ENCODE assay signal across 16 cellular contexts in the genomic region with DNA sequence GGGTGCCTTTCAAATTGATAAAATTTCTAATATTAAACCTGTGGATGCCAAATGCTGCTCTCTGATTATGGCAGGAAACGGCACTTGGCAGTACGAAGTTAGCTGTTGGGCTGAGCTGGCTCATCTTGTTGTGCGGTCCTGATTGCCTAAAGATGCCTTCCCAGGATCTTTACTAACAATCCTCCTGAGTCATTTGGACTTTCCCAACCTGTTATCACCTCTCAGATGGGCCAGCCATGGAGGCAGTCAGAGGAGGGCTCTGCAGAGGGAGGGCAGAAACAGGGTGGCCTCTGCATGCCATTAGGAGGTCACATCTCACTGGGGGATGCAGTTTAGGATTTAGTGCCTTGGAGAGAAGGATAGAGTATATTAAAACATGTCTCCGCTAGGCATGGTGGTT. TPM values are rescaled to one million over a fixed set of nuclear protein-coding genes. Genes with fewer than 3 reads are reported as not detected.
DNase-seq lines count a peak whose midpoint lies in the region; TF ChIP-seq lines count a peak whose summit lies in the region.
"Had no signal": no experiment of that assay in that cellular context is flagged by ENCODE, and none has a peak within 500 bp of the region (broad histone marks: within the 10 kb centered on the region; RNA-seq: fewer than 3 reads in every experiment).

No MANE protein-coding gene starts in this region.

- POLR2A ChIA-PET in activated CD4-positive, alpha-beta memory T cell treated with anti-CD3 and anti-CD28 coated beads for 36 hours (lab: Charles Lee), result interaction anchor here (1.6 kb wide), 1 partner anchor 22 kb away, joined by 3 read pairs; no protein-coding TSS in a partner anchor

- CTCF ChIA-PET in activated CD4-positive, alpha-beta memory T cell treated with anti-CD3 and anti-CD28 coated beads for 36 hours (lab: Charles Lee), result no interaction called here

- no peak overlapping the region for H3K4me3 ChIP-seq in epithelial cell of esophagus (ENCODE audit: low read length)
- H3K4me3 ChIP-seq: A549 had no signal

- H3K9me3 Mint-ChIP-seq in nephron progenitor cell, result no peaks in the 10 kb centered on the region
- no peaks in the 10 kb centered on the region for H3K9me3 Mint-ChIP-seq in activated CD4-positive, alpha-beta memory T cell treated with anti-CD3 and anti-CD28 coated beads for 36 hours
- H3K9me3 Mint-ChIP-seq: CD4-positive, alpha-beta memory T cell; H9 had no signal

- no peaks in the 10 kb centered on the region for H3K36me3 Mint-ChIP-seq in nephron progenitor cell (ENCODE audit: low read depth)
- H3K36me3 Mint-ChIP-seq in activated CD4-positive, alpha-beta memory T cell treated with anti-CD3 and anti-CD28 coated beads for 36 hours, result peaks cover 17% of the 10 kb centered on the region

- H3K4me3 Mint-ChIP-seq in nephron progenitor cell, result no peak overlapping the region
- no peak overlapping the region for H3K4me3 Mint-ChIP-seq in activated CD4-positive, alpha-beta memory T cell treated with anti-CD3 and anti-CD28 coated beads for 36 hours
- H3K4me3 Mint-ChIP-seq: CD4-positive, alpha-beta memory T cell; H9 had no signal

- intact Hi-C loops in activated CD4-positive, alpha-beta memory T cell treated with anti-CD3 and anti-CD28 coated beads for 36 hours (cut with micrococcal nuclease), result no loop called here

- peaks cover 16% of the 10 kb centered on the region for H3K4me1 Mint-ChIP-seq in nephron progenitor cell
- H3K4me1 Mint-ChIP-seq in activated CD4-positive, alpha-beta memory T cell treated with anti-CD3 and anti-CD28 coated beads for 36 hours (ENCODE audit: low read depth), result peaks cover 8% of the 10 kb centered on the region

- peak overlapping the region; percentile 57 for H3K27ac Mint-ChIP-seq in nephron progenitor cell
- no peak overlapping the region for H3K27ac Mint-ChIP-seq in activated CD4-positive, alpha-beta memory T cell treated with anti-CD3 and anti-CD28 coated beads for 36 hours
- H3K27ac Mint-ChIP-seq: H9 had no signal

- peak; percentile 16 for DNase-seq in ELR (ENCODE audit: low read depth)
- DNase-seq in NCI-H226, result peak; percentile 51
- DNase-seq in epithelial cell of esophagus (ENCODE audit: low read depth), result peak; percentile 17
- no peak for DNase-seq in nephron progenitor cell
- DNase-seq in activated CD4-positive, alpha-beta memory T cell treated with anti-CD3 and anti-CD28 coated beads for 36 hours, result no peak
- no peak for DNase-seq in HuH-7.5 (ENCODE audit: low spot score)
- no peak for DNase-seq in NCI-H524 treated with DMSO at 0.1 percent for 48 hours (lab: John Stamatoyannopoulos, UW)
- DNase-seq: BE2C; CD4-positive, alpha-beta memory T cell; COR-L47; DMS153; DMS79 treated with DMSO at 0.1 percent for 48 hours; GF-D8; GOT3; H9 had no signal

- peaks cover 16% of the 10 kb centered on the region for H3K27me3 Mint-ChIP-seq in nephron progenitor cell (ENCODE audit: low read depth, poor library complexity)
- no peaks in the 10 kb centered on the region for H3K27me3 Mint-ChIP-seq in activated CD4-positive, alpha-beta memory T cell treated with anti-CD3 and anti-CD28 coated beads for 36 hours
- H3K27me3 Mint-ChIP-seq: CD4-positive, alpha-beta memory T cell had no signal

- TF ChIP-seq CTCF in epithelial cell of esophagus (IDR thresholded peaks at IDR 0.05; ENCODE audit: insufficient read depth, low read depth, low read length, missing control alignments) (no peak), nephron progenitor cell (IDR thresholded peaks at IDR 0.05) (no peak)

RNA-seq across cellular contexts. Expression of a gene that starts 27.3 kb away (rescaled TPM):
- total RNA-seq in activated CD4-positive, alpha-beta memory T cell treated with anti-CD3 and anti-CD28 coated beads for 36 hours, result 10 to 100 TPM; 31.8 to 33.8 TPM
- total RNA-seq: H9 had no signal

Comparison
In these comparisons a context has a peak if more than half of its experiments do, and no peak if none do; other contexts are left out.
1. DNase-seq: peak in ELR (single experiment), NCI-H226 (single experiment) and epithelial cell of esophagus (single experiment); none in nephron progenitor cell (single experiment), activated CD4-positive, alpha-beta memory T cell treated with anti-CD3 and anti-CD28 coated beads for 36 hours (single experiment), HuH-7.5 (single experiment) and NCI-H524 treated with DMSO at 0.1 percent for 48 hours (single experiment).